ENCODE assay signal across 22 cellular contexts in the genomic region with DNA sequence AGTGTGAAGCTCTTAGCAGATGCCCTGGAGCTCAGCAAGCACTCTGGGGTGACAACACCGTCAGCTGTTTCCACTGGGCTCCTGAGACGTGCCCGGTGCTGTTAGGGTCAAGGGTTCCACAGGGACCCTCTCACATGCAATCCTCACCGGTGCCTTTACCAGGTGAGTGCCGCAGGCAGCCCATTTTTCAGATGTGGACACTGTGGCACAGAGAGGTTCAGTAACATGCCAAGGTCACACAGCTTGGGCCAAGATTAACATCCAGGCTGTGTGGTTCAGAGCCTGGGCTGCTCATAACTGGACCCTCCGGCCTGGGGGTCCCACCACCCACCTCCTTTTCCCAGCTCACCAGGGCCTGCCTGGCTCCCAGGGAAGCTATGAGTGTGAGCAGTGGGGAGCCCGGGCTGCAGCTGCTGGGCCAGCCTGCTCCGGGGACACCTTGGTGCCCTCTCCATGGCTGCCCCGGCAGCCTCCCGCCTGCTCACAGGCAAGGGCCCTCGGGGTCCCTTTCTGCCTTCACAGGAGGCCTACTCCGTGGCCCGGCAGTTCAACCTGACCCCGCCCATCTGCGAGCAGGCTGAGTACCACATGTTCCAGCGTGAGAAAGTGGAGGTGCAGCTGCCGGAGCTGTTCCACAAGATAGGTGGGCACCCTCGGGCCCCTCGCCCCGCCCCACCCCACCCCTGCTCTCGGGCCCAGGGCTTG. TPM values are rescaled to one million over a fixed set of nuclear protein-coding genes. Genes with fewer than 3 reads are reported as not detected.
DNase-seq lines count a peak whose midpoint lies in the region; ATAC-seq and TF ChIP-seq lines count a peak whose summit lies in the region.
"Had no signal": no experiment of that assay in that cellular context is flagged by ENCODE, and none has a peak within 500 bp of the region (broad histone marks: within the 10 kb centered on the region; RNA-seq: fewer than 3 reads in every experiment).

No MANE protein-coding gene starts in this region.

- peak; percentile 6 for DNase-seq in left ventricle myocardium inferior
- no peak for DNase-seq in left cardiac atrium
- peak; percentile 77 for DNase-seq in chondrocyte (ENCODE audit: low spot score)
- no peak for DNase-seq in neuronal stem cell (ENCODE audit: low spot score)
- no peak for DNase-seq in AML-193 (lab: John Stamatoyannopoulos, UW)
- DNase-seq: Caco-2; CD4-positive, alpha-beta T cell; DMS 273 treated with DMSO at 0.1 percent for 48 hours; DMS79 treated with DMSO at 0.1 percent for 48 hours; HCEC 1CT; NCI-H1105; NCI-H2029 treated with DMSO at 0.1 percent for 48 hours; NCI-H226; NCI-H510A treated with DMSO at 0.1 percent for 48 hours; NCI-H748 treated with DMSO at 0.1 percent for 48 hours; SJCRH30 had no signal

- WGBS in neuronal stem cell (ENCODE audit: extremely low coverage in 2 of 2, insufficient read length in 2 of 2, insufficient replicate concordance in 1 of 2), 2 donors, result no CpG with 5 or more reads among the region's 21 CpGs

- no peak overlapping the region for H4K91ac ChIP-seq in neuronal stem cell (ENCODE audit: low read depth, low read length, poor library complexity)

- peak overlapping the region; percentile 60 for H3K9ac ChIP-seq in neuronal stem cell (ENCODE audit: low read depth, low read length, poor library complexity)
- H3K9ac ChIP-seq: BLaER1 had no signal

- H3K9me3 ChIP-seq in left ventricle myocardium inferior (replicated peaks) (no peaks in the 10 kb centered on the region), neuronal stem cell (replicated peaks in 1 of 2; ENCODE audit: control insufficient read depth in 2 of 2, insufficient read depth in 1 of 2, low read depth in 1 of 2, low read length in 2 of 2) (no peaks in the 10 kb centered on the region)
- H3K9me3 ChIP-seq: BLaER1, Caco-2, SJCRH30 had no signal

- intact Hi-C loops in left ventricle myocardium inferior (cut with micrococcal nuclease), result no loop called here
- intact Hi-C loops in left cardiac atrium (cut with DNase I), result no loop called here

- H3K23ac ChIP-seq in neuronal stem cell (ENCODE audit: low read depth, low read length, poor library complexity), result peak overlapping the region; percentile 0

- H2BK12ac ChIP-seq in neuronal stem cell (ENCODE audit: low read length), result no peak overlapping the region

- H3K4me1 ChIP-seq in left ventricle myocardium inferior, result peaks cover 20% of the 10 kb centered on the region
- peaks cover 0 to 1% of the 10 kb centered on the region in 2 donors for H3K4me1 ChIP-seq in neuronal stem cell (ENCODE audit: control insufficient read depth in 2 of 2, insufficient read depth in 1 of 2, low read depth in 1 of 2, low read length in 2 of 2)
- H3K4me1 ChIP-seq: Caco-2, SJCRH30 had no signal

- peak overlapping the region; percentile 58 for H2BK15ac ChIP-seq in neuronal stem cell (ENCODE audit: low read length)

- H3K4me3 ChIP-seq in left ventricle myocardium inferior, result no peak overlapping the region
- no peak overlapping the region for H3K4me3 ChIP-seq in neuronal stem cell (ENCODE audit: low read length in 2 of 2)
- H3K4me3 ChIP-seq: BLaER1, GM12878, GM23338, SJCRH30 had no signal

- H3K4ac ChIP-seq in neuronal stem cell (ENCODE audit: low read length), result no peak overlapping the region

- no peak overlapping the region for H2BK120ac ChIP-seq in neuronal stem cell (ENCODE audit: low read depth, low read length)

- H3K4me1 Mint-ChIP-seq in chondrocyte (ENCODE audit: low read depth), result no peaks in the 10 kb centered on the region
- H3K4me1 Mint-ChIP-seq: GM23338 had no signal

- ATAC-seq in left cardiac atrium, result no peak
- ATAC-seq in HG03280 (IDR thresholded peaks at IDR 0.05; ENCODE audit: unreplicated experiment), result no peak
- ATAC-seq in GM21786 (IDR thresholded peaks at IDR 0.05; ENCODE audit: unreplicated experiment), result no peak
- ATAC-seq: GM12878, GM23338 had no signal

- H3K18ac ChIP-seq in neuronal stem cell (ENCODE audit: low read length), result peak overlapping the region; percentile 38

- peak overlapping the region; percentile 65 for H4K8ac ChIP-seq in neuronal stem cell (ENCODE audit: low read depth, low read length)

- peak overlapping the region; percentile 88 for H2AK5ac ChIP-seq in neuronal stem cell (ENCODE audit: low read depth, low read length)

- H3K27me3 ChIP-seq in left ventricle myocardium inferior (ENCODE audit: low read depth) (no peaks in the 10 kb centered on the region), neuronal stem cell (ENCODE audit: control insufficient read depth in 3 of 3, insufficient read depth in 3 of 3, low read depth in 1 of 3, low read length in 3 of 3) (peaks cover 0 to 44% (median 0%) of the 10 kb centered on the region in 3 experiments)
- H3K27me3 ChIP-seq: BLaER1 had no signal

- H2AFZ ChIP-seq in neuronal stem cell (ENCODE audit: low read length), result no peak overlapping the region
- H2AFZ ChIP-seq: GM23338 had no signal

- no peak overlapping the region for H2BK5ac ChIP-seq in neuronal stem cell (ENCODE audit: low read length)

- peaks cover 1% of the 10 kb centered on the region for H3K79me1 ChIP-seq in neuronal stem cell (ENCODE audit: low read depth, low read length)

- peak overlapping the region; percentile 21 for H3K14ac ChIP-seq in neuronal stem cell (ENCODE audit: low read length)

- H3K27me3 Mint-ChIP-seq in chondrocyte (ENCODE audit: low read depth), result peaks cover 15% of the 10 kb centered on the region
- H3K27me3 Mint-ChIP-seq: CD4-positive, alpha-beta T cell had no signal

- H3K36me3 ChIP-seq in left ventricle myocardium inferior (no peaks in the 10 kb centered on the region), neuronal stem cell (replicated peaks in 1 of 2; ENCODE audit: control insufficient read depth in 2 of 2, insufficient read depth in 2 of 2, low read length in 2 of 2) (no peaks in the 10 kb centered on the region)
- H3K36me3 ChIP-seq: SJCRH30 had no signal

- no peaks in the 10 kb centered on the region for H3K9me3 Mint-ChIP-seq in chondrocyte (ENCODE audit: low read depth)
- H3K9me3 Mint-ChIP-seq: CD4-positive, alpha-beta T cell; GM23338 had no signal

- H3K27ac ChIP-seq in left ventricle myocardium inferior (replicated peaks) (no peak overlapping the region), neuronal stem cell (replicated peaks; ENCODE audit: low read length) (no peak overlapping the region)
- H3K27ac ChIP-seq: BLaER1, RWPE1, SJCRH30 had no signal

- peaks cover 2% of the 10 kb centered on the region for H3K36me3 Mint-ChIP-seq in chondrocyte (ENCODE audit: low read depth)

- H3K27ac Mint-ChIP-seq in chondrocyte (ENCODE audit: unreplicated experiment), result no peak overlapping the region
- H3K27ac Mint-ChIP-seq: CD4-positive, alpha-beta T cell; GM23338 had no signal

- no peak overlapping the region for H3K4me3 Mint-ChIP-seq in chondrocyte (ENCODE audit: unreplicated experiment)
- H3K4me3 Mint-ChIP-seq: CD4-positive, alpha-beta T cell; GM23338 had no signal

- H3K4me2 ChIP-seq in neuronal stem cell (ENCODE audit: insufficient read depth, low read length, poor library complexity, severe bottlenecking), result no peak overlapping the region
- H3K4me2 ChIP-seq: BLaER1, GM23338 had no signal

- TF ChIP-seq CTCF in left ventricle myocardium inferior (IDR thresholded peaks at IDR 0.05; ENCODE audit: borderline replicate concordance) (no peak), chondrocyte (IDR thresholded peaks at IDR 0.05) (no peak)

RNA-seq across cellular contexts. Expression of gene KCNAB2, which starts 49.3 kb away (rescaled TPM):
- 31.0 TPM for total RNA-seq in left ventricle myocardium inferior
- 10 to 100 TPM; 13.2 to 14.7 TPM for total RNA-seq in left cardiac atrium
- 4.2 to 7.3 TPM (median 5.2 TPM) in 3 replicates for total RNA-seq in chondrocyte
- polyA plus RNA-seq in neuronal stem cell (2013, experiment 1 of 2), result 5.4 TPM
- polyA plus RNA-seq in neuronal stem cell (2013, experiment 2 of 2), result 6.0 TPM

Comparison
In these comparisons a context has a peak if more than half of its experiments do, and no peak if none do; other contexts are left out.
1. DNase-seq: peak in left ventricle myocardium inferior (single experiment) and chondrocyte (single experiment); none in left cardiac atrium (single experiment), neuronal stem cell (single experiment) and AML-193 (0 of 2).